In genomic region chr13:51397262-51397933, GRCh38 we compare ENCODE assay signal across 8 cellular contexts. TPM values are rescaled to one million over a fixed set of nuclear protein-coding genes. Genes with fewer than 3 reads are reported as not detected.
DNase-seq lines count a peak whose midpoint lies in the region; ATAC-seq and TF ChIP-seq lines count a peak whose summit lies in the region.
"Had no signal": no experiment of that assay in that cellular context is flagged by ENCODE, and none has a peak within 500 bp of the region (broad histone marks: within the 10 kb centered on the region; RNA-seq: fewer than 3 reads in every experiment).

No MANE protein-coding gene starts in this region.

- WGBS in HUES64, result 80% methylated on average over 3 of the region's 6 CpGs
- WGBS in liver, result 71% methylated on average over 6 of the region's 6 CpGs
- WGBS in tibial nerve, 2 donors, result 60 to 62% methylated on average over 6 of the region's 6 CpGs

- no peaks in the 10 kb centered on the region for H3K9me3 ChIP-seq in HUES64 (ENCODE audit: insufficient read depth, low read depth, low read length)
- H3K9me3 ChIP-seq in liver (ENCODE audit: control insufficient read depth in 4 of 4, low read length in 3 of 4), result no peaks in the 10 kb centered on the region
- no peaks in the 10 kb centered on the region for H3K9me3 ChIP-seq in tibial nerve

- H3K27ac ChIP-seq in HUES64 (ENCODE audit: low read depth, low read length), result peak overlapping the region; percentile 9; the same call in 1 of the 2 replicates
- H3K27ac ChIP-seq in liver (ENCODE audit: low read depth in 1 of 2, low read length in 2 of 2), result peak overlapping the region in 1 of 2 donors; percentile 23
- peak overlapping the region in 2 of 4 donors; percentile 12 to 45 for H3K27ac ChIP-seq in tibial nerve

- H3K4me1 ChIP-seq in HUES64 (ENCODE audit: insufficient read depth, low read length), result peaks cover 23% of the 10 kb centered on the region
- H3K4me1 ChIP-seq in liver (ENCODE audit: control insufficient read depth in 4 of 4, insufficient read depth in 4 of 4, low read length in 3 of 4), result peaks cover 2 to 7% (median 5%) of the 10 kb centered on the region in 4 donors
- peaks cover 0 to 29% (median 8%) of the 10 kb centered on the region in 4 donors for H3K4me1 ChIP-seq in tibial nerve

- peaks cover 21% of the 10 kb centered on the region for H3K36me3 ChIP-seq in HUES64 (ENCODE audit: insufficient read depth, low read length)
- H3K36me3 ChIP-seq in liver (ENCODE audit: control insufficient read depth in 4 of 4, insufficient read depth in 3 of 4, low read depth in 1 of 4, low read length in 3 of 4), result peaks cover 0 to 12% (median 7%) of the 10 kb centered on the region in 4 donors
- peaks cover 0 to 9% (median 0%) of the 10 kb centered on the region in 3 donors for H3K36me3 ChIP-seq in tibial nerve

- no peaks in the 10 kb centered on the region for H3K27me3 ChIP-seq in HUES64 (ENCODE audit: insufficient read depth, low read length)
- no peaks in the 10 kb centered on the region for H3K27me3 ChIP-seq in liver (ENCODE audit: control insufficient read depth in 4 of 4, insufficient read depth in 4 of 4, low read length in 3 of 4)
- H3K27me3 ChIP-seq in tibial nerve, result no peaks in the 10 kb centered on the region

- no peak for TF ChIP-seq CTCF in choroid plexus epithelial cell (conservative IDR thresholded peaks at IDR 0.05; ENCODE audit: low read depth, low read length)
- no peak for TF ChIP-seq CTCF in liver (IDR thresholded peaks at IDR 0.05; ENCODE audit: low read depth, low read length, missing input control)
- TF ChIP-seq CTCF in tibial nerve (IDR thresholded peaks at IDR 0.05), result no peak

- TF ChIP-seq EP300 in tibial nerve (IDR thresholded peaks at IDR 0.05), result peak in 1 of 2 donors; percentile 53

- DNase-seq in choroid plexus epithelial cell (ENCODE audit: low read depth) (peak; percentile 92), tibial nerve (ENCODE audit: low spot score in 2 of 2) (peak; percentile 24 to 38), hippocampal formation (lab: John Stamatoyannopoulos, UW) (no peak), nucleus accumbens (lab: John Stamatoyannopoulos, UW) (no peak)
- DNase-seq: NCI-H187 had no signal

- H3K9ac ChIP-seq in HUES64 (ENCODE audit: low read depth, low read length) (no peak overlapping the region), liver (ENCODE audit: low read depth in 1 of 2, low read length in 2 of 2) (no peak overlapping the region)

- H3K4me3 ChIP-seq in HUES64 (ENCODE audit: low read length) (no peak overlapping the region), choroid plexus epithelial cell (ENCODE audit: low read depth, low read length) (no peak overlapping the region), liver (ENCODE audit: low read depth in 1 of 3, low read length in 3 of 3) (no peak overlapping the region), tibial nerve (no peak overlapping the region)

- no peak for TF ChIP-seq POLR2A in tibial nerve (IDR thresholded peaks at IDR 0.05)

- peak in 1 of 2 donors; percentile 12 for TF ChIP-seq RAD21 in liver (IDR thresholded peaks at IDR 0.05)

- no peak for ATAC-seq in HG02938 (IDR thresholded peaks at IDR 0.05; ENCODE audit: unreplicated experiment)

TF ChIP-seq in liver, 16 proteins besides CTCF, POLR2A, EP300 and RAD21:
- TF ChIP-seq REST (IDR thresholded peaks at IDR 0.05) (no peak), NR2F2 (IDR thresholded peaks at IDR 0.05) (no peak), FOXA1 (IDR thresholded peaks at IDR 0.05) (peak; percentile 13), ATF3 (IDR thresholded peaks at IDR 0.05) (no peak), SP1 (IDR thresholded peaks at IDR 0.05) (no peak), FOXA2 (IDR thresholded peaks at IDR 0.05) (peak; percentile 54), EGR1 (IDR thresholded peaks at IDR 0.05; ENCODE audit: low read depth in 2 of 2) (no peak), YY1 (IDR thresholded peaks at IDR 0.05) (no peak), ZBTB33 (IDR thresholded peaks at IDR 0.05) (no peak), RXRA (IDR thresholded peaks at IDR 0.05) (peak; percentile 6 to 13), JUND (IDR thresholded peaks at IDR 0.05) (no peak), TAF1 (conservative IDR thresholded peaks at IDR 0.05) (no peak), MAX (IDR thresholded peaks at IDR 0.05) (no peak), HNF4G (IDR thresholded peaks at IDR 0.05) (no peak), HNF4A (conservative IDR thresholded peaks at IDR 0.05) (peak in 1 of 2 donors; percentile 21), GABPA (IDR thresholded peaks at IDR 0.05 in 1 of 2, conservative IDR thresholded peaks at IDR 0.05 in 1 of 2) (no peak)

RNA-seq across cellular contexts. Expression of gene INTS6, which starts 55.4 kb away (rescaled TPM):
- polyA plus RNA-seq in HUES64 (2013, experiment 1 of 2), result 23.4 TPM
- 17.5 TPM for polyA plus RNA-seq in HUES64 (2013, experiment 2 of 2)
- total RNA-seq in liver, result 10 to 100 TPM; 25.4 to 61.4 TPM
- polyA plus RNA-seq in liver, result 10 to 100 TPM; 11.4 to 12.3 TPM
- 10 to 100 TPM; 30.8 to 60.1 (median 45.5) TPM for total RNA-seq in tibial nerve

RNA-seq across cellular contexts. Expression of gene SERPINE3, which starts 57.9 kb away (rescaled TPM):
- 0.15 TPM for polyA plus RNA-seq in HUES64 (2013, experiment 1 of 2)
- not detected for polyA plus RNA-seq in HUES64 (2013, experiment 2 of 2)
- total RNA-seq in liver (not detected), tibial nerve (under 1 TPM in 2 of 4 donors, not detected in 2; 0.20 to 0.87 TPM)
- under 1 TPM in 1 of 2 donors, not detected in 1; 0.63 TPM for polyA plus RNA-seq in liver

Comparison
In these comparisons a context has a peak if more than half of its experiments do, and no peak if none do; other contexts are left out.
1. DNase-seq: peak in choroid plexus epithelial cell (single experiment) and tibial nerve (2 of 2); none in hippocampal formation (0 of 2) and nucleus accumbens (0 of 56).